In the genomic region with DNA sequence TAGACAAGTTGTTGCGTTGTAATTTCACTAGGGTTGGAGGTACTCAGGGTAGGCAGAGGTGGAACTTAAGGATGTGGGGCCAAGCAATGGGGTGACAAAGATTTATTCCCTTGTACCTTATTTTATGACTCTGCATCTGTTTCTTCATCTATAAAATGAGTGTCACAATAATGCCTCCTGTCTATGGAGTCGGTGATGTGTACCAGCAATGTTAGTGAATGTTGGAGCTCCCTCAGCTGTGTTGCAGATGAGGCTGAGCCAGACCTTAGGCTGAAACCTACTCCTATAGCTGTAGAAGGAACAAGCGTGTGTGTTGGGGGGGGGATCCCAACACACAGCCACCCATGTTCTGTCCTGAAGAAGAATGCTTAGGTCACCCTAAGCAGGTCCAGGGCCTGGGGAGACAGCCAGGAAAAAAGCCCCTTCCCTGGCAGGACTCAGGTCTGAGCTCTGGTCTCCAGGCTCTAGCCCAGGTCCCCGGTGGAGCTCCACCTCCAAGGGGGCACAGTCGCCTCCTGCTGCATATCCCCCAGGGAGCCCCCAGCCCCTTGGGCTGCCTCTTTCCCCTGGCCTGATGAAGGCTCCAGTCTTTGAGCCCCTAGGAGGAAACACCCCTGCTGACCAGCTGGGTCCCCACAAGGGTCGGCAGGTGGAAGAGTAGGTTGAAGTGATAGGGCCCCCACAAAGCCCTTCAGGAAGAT, we compare ENCODE assay signal across 16 cellular contexts. TPM values are rescaled to one million over a fixed set of nuclear protein-coding genes. Genes with fewer than 3 reads are reported as not detected.
DNase-seq lines count a peak whose midpoint lies in the region; ATAC-seq and TF ChIP-seq lines count a peak whose summit lies in the region.
"Had no signal": no experiment of that assay in that cellular context is flagged by ENCODE, and none has a peak within 500 bp of the region (broad histone marks: within the 10 kb centered on the region; RNA-seq: fewer than 3 reads in every experiment).

No MANE protein-coding gene starts in this region.

- H3K27ac ChIP-seq in endodermal cell (ENCODE audit: low read depth, low read length), result peak overlapping the region; percentile 25
- peak overlapping the region; percentile 14 for H3K27ac ChIP-seq in trophoblast cell (ENCODE audit: low read depth, low read length)
- H3K27ac ChIP-seq: spleen had no signal

- no peak overlapping the region for H2BK120ac ChIP-seq in trophoblast cell (ENCODE audit: insufficient read depth, low read length, poor library complexity)

- H4K12ac ChIP-seq in trophoblast cell (ENCODE audit: low read depth, low read length), result no peak overlapping the region

- intact Hi-C loops in left colon (cut with DNase I, micrococcal nuclease), result no loop called here

- peaks cover 17% of the 10 kb centered on the region for H4K20me1 ChIP-seq in Loucy (ENCODE audit: insufficient read depth, low read length, poor library complexity, severe bottlenecking)

- no peak overlapping the region for H3K14ac ChIP-seq in trophoblast cell (ENCODE audit: low read length)

- ATAC-seq in left colon, result no peak

- peaks cover 2% of the 10 kb centered on the region; the same call in 1 of the 2 replicates for H3F3A ChIP-seq in Loucy (ENCODE audit: low read depth)

- H3K9ac ChIP-seq in Loucy (ENCODE audit: low read depth, low read length, poor library complexity, severe bottlenecking) (no peak overlapping the region), endodermal cell (ENCODE audit: extremely low read depth, low read length, poor library complexity, severe bottlenecking) (no peak overlapping the region), trophoblast cell (ENCODE audit: low read length) (no peak overlapping the region)

- no peaks in the 10 kb centered on the region for H3K9me2 ChIP-seq in Loucy (replicated peaks; ENCODE audit: low read depth, low read length)

- no peak overlapping the region for H3K4me3 ChIP-seq in Loucy (ENCODE audit: low read length, poor library complexity, severe bottlenecking)
- H3K4me3 ChIP-seq in endodermal cell (ENCODE audit: low read length), result no peak overlapping the region
- H3K4me3 ChIP-seq in trophoblast cell (ENCODE audit: low read depth, low read length), result no peak overlapping the region
- H3K4me3 ChIP-seq: lung, spleen had no signal

- peak overlapping the region; percentile 75 for H3K27ac Mint-ChIP-seq in endodermal cell
- no peak overlapping the region for H3K27ac Mint-ChIP-seq in T-helper 2 cell treated with Interferon-gamma antibody and Interleukin-4, amounts not matched to agents 5 μg/mL and 100 μg/mL, for 36 hours
- H3K27ac Mint-ChIP-seq: dendritic cell treated with granulocyte-macrophage colony-stimulating factor and Interleukin-4, amounts not matched to agents 40 ng/mL and 50 ng/mL, for 4 days had no signal

- 93 to 100% methylated on average over 2 to 6 of the region's 6 CpGs for WGBS in endodermal cell (ENCODE audit: insufficient coverage in 1 of 2, insufficient read length in 1 of 2), 2 experiments
- WGBS in trophoblast cell (ENCODE audit: extremely low coverage, insufficient coverage, insufficient read length), result no CpG with 5 or more reads among the region's 6 CpGs

- H3K9me3 Mint-ChIP-seq in endodermal cell, result no peaks in the 10 kb centered on the region
- no peaks in the 10 kb centered on the region for H3K9me3 Mint-ChIP-seq in T-helper 2 cell treated with Interferon-gamma antibody and Interleukin-4, amounts not matched to agents 5 μg/mL and 100 μg/mL, for 36 hours
- H3K9me3 Mint-ChIP-seq: dendritic cell treated with granulocyte-macrophage colony-stimulating factor and Interleukin-4, amounts not matched to agents 40 ng/mL and 50 ng/mL, for 4 days had no signal

- peak overlapping the region; percentile 86 for H3K4me2 ChIP-seq in Loucy (ENCODE audit: low read depth, low read length, poor library complexity, severe bottlenecking)
- no peak overlapping the region for H3K4me2 ChIP-seq in trophoblast cell (ENCODE audit: low read length)

- H3K9me3 ChIP-seq in Loucy (ENCODE audit: insufficient read depth, low read depth, low read length), result no peaks in the 10 kb centered on the region
- H3K9me3 ChIP-seq in endodermal cell (ENCODE audit: control insufficient read depth, low read length), result no peaks in the 10 kb centered on the region
- no peaks in the 10 kb centered on the region for H3K9me3 ChIP-seq in trophoblast cell (ENCODE audit: insufficient read depth, low read depth, low read length)
- H3K9me3 ChIP-seq: BE2C, spleen had no signal

- TF ChIP-seq CTCF in Loucy (conservative IDR thresholded peaks at IDR 0.05; ENCODE audit: low read length) (no peak), endodermal cell (conservative IDR thresholded peaks at IDR 0.05) (no peak)

- DNase-seq in EL (peak; percentile 34), endodermal cell (no peak), trophoblast cell (no peak), left colon (no peak), NCI-H446 (lab: John Stamatoyannopoulos, UW) (no peak)
- DNase-seq in T-helper 2 cell treated with Interferon-gamma antibody and Interleukin-4, amounts not matched to agents 5 μg/mL and 100 μg/mL, for 36 hours (ENCODE audit: low spot score), result no peak
- no peak for DNase-seq in stimulated activated CD8-positive, alpha-beta memory T cell treated with anti-CD3 and anti-CD28 coated beads, Interleukin-4, amount 100 ng/mL, for 48 hours
- DNase-seq: BE2C, DMS153, NCI-H2029 treated with DMSO at 0.1 percent for 48 hours, NCI-H748 treated with DMSO at 0.1 percent for 48 hours, Right ventricle myocardium superior, spleen had no signal

- no peak overlapping the region for H3K18ac ChIP-seq in trophoblast cell (ENCODE audit: low read length)

- no peak overlapping the region for H2BK12ac ChIP-seq in trophoblast cell (ENCODE audit: low read length)

- no peak overlapping the region for H4K91ac ChIP-seq in trophoblast cell (ENCODE audit: low read depth, low read length)

- H3K79me1 ChIP-seq in trophoblast cell (ENCODE audit: low read length), result peaks cover 6% of the 10 kb centered on the region

- H3K36me3 ChIP-seq in Loucy (ENCODE audit: insufficient read depth, low read length) (peaks cover 22% of the 10 kb centered on the region; the same call in 1 of the 2 replicates), endodermal cell (ENCODE audit: control insufficient read depth, insufficient read depth, low read length) (peaks cover 35% of the 10 kb centered on the region), trophoblast cell (ENCODE audit: control insufficient read depth in 1 of 2, insufficient read depth in 2 of 2, low read length in 2 of 2) (peaks cover 11 to 22% of the 10 kb centered on the region in 2 experiments)

- H3K27me3 ChIP-seq in Loucy (ENCODE audit: insufficient read depth, low read length, poor library complexity, severe bottlenecking) (peaks cover 8% of the 10 kb centered on the region), endodermal cell (ENCODE audit: control insufficient read depth, insufficient read depth, low read length, poor library complexity, severe bottlenecking) (no peaks in the 10 kb centered on the region), trophoblast cell (ENCODE audit: insufficient read depth, low read length) (no peaks in the 10 kb centered on the region)
- H3K27me3 ChIP-seq: BE2C had no signal

- no peak overlapping the region for H3K4ac ChIP-seq in trophoblast cell (ENCODE audit: low read depth, low read length)

- no peak overlapping the region for H2BK5ac ChIP-seq in trophoblast cell (ENCODE audit: low read depth, low read length, poor library complexity)

- H2AFZ ChIP-seq in Loucy (ENCODE audit: low read length) (no peak overlapping the region), trophoblast cell (ENCODE audit: insufficient read depth, low read length, poor library complexity) (no peak overlapping the region)

- H4K8ac ChIP-seq in trophoblast cell (ENCODE audit: low read depth, low read length), result no peak overlapping the region

- peaks cover 20% of the 10 kb centered on the region for H3K36me3 Mint-ChIP-seq in endodermal cell (ENCODE audit: low read depth)
- peaks cover 38% of the 10 kb centered on the region for H3K36me3 Mint-ChIP-seq in T-helper 2 cell treated with Interferon-gamma antibody and Interleukin-4, amounts not matched to agents 5 μg/mL and 100 μg/mL, for 36 hours (ENCODE audit: low read depth)

- H3K4me1 Mint-ChIP-seq in endodermal cell, result peaks cover 19% of the 10 kb centered on the region
- H3K4me1 Mint-ChIP-seq in T-helper 2 cell treated with Interferon-gamma antibody and Interleukin-4, amounts not matched to agents 5 μg/mL and 100 μg/mL, for 36 hours (ENCODE audit: low read depth), result peaks cover 22% of the 10 kb centered on the region

- H3K4me1 ChIP-seq in Loucy (ENCODE audit: insufficient read depth, low read length, poor library complexity, severe bottlenecking) (peaks cover 27% of the 10 kb centered on the region), endodermal cell (ENCODE audit: control insufficient read depth, insufficient read depth, low read length) (peaks cover 10% of the 10 kb centered on the region), trophoblast cell (ENCODE audit: control insufficient read depth in 1 of 2, insufficient read depth in 2 of 2, low read length in 2 of 2) (peaks cover 7 to 21% of the 10 kb centered on the region in 2 experiments)
- H3K4me1 ChIP-seq: BE2C had no signal

- peaks cover 4% of the 10 kb centered on the region for H3K27me3 Mint-ChIP-seq in endodermal cell (ENCODE audit: insufficient read depth)
- H3K27me3 Mint-ChIP-seq in T-helper 2 cell treated with Interferon-gamma antibody and Interleukin-4, amounts not matched to agents 5 μg/mL and 100 μg/mL, for 36 hours (ENCODE audit: low read depth), result peaks cover 6% of the 10 kb centered on the region

- peaks cover 46% of the 10 kb centered on the region for H3K79me2 ChIP-seq in Loucy (ENCODE audit: insufficient read depth, low read length)
- H3K79me2 ChIP-seq in trophoblast cell (ENCODE audit: control insufficient read depth, insufficient read depth, low read length, poor library complexity), result peaks cover 10% of the 10 kb centered on the region

- H3K23ac ChIP-seq in trophoblast cell (ENCODE audit: low read length), result no peak overlapping the region

- H2AK5ac ChIP-seq in trophoblast cell (ENCODE audit: low read length), result no peak overlapping the region

- H3K4me3 Mint-ChIP-seq in endodermal cell, result no peak overlapping the region
- H3K4me3 Mint-ChIP-seq in T-helper 2 cell treated with Interferon-gamma antibody and Interleukin-4, amounts not matched to agents 5 μg/mL and 100 μg/mL, for 36 hours, result no peak overlapping the region
- H3K4me3 Mint-ChIP-seq: dendritic cell treated with granulocyte-macrophage colony-stimulating factor and Interleukin-4, amounts not matched to agents 40 ng/mL and 50 ng/mL, for 4 days had no signal

RNA-seq across cellular contexts. Expression of gene UBE2C, which starts 4.7 kb away (rescaled TPM):
- 100 to 1,000 TPM; 139 to 216 TPM for total RNA-seq in endodermal cell
- 322 TPM for polyA plus RNA-seq in endodermal cell (2013, experiment 1 of 2)
- 323 TPM for polyA plus RNA-seq in endodermal cell (2013, experiment 2 of 2)
- polyA plus RNA-seq in trophoblast cell (2013), result 171 and 186 TPM in 2 replicates
- 10 to 100 TPM in 1 of 2 donors, 1 to 10 TPM in 1; 6.8 to 22.3 TPM for total RNA-seq in left colon

RNA-seq across cellular contexts. Expression of gene TNNC2, which starts 10.0 kb away (rescaled TPM):
- under 1 TPM in 1 of 2 donors, not detected in 1; 0.51 TPM for total RNA-seq in endodermal cell
- 1.2 TPM for polyA plus RNA-seq in endodermal cell (2013, experiment 1 of 2)
- not detected for polyA plus RNA-seq in endodermal cell (2013, experiment 2 of 2)
- polyA plus RNA-seq in trophoblast cell (2013), result 0.11 and 0.14 TPM in 2 replicates
- 1 to 10 TPM; 3.9 to 5.1 TPM for total RNA-seq in left colon

RNA-seq across cellular contexts. Expression of gene SNX21, which starts 16.5 kb away (rescaled TPM):
- total RNA-seq in endodermal cell (10 to 100 TPM; 18.0 to 18.8 TPM), left colon (10 to 100 TPM; 14.4 to 15.8 TPM)
- polyA plus RNA-seq in endodermal cell (2013, experiment 1 of 2), result 9.3 TPM
- polyA plus RNA-seq in endodermal cell (2013, experiment 2 of 2), result 10.5 TPM
- 6.6 and 7.3 TPM in 2 replicates for polyA plus RNA-seq in trophoblast cell (2013)

RNA-seq across cellular contexts. Expression of gene DNTTIP1, which starts 25.3 kb away (rescaled TPM):
- total RNA-seq in endodermal cell, result 10 to 100 TPM; 31.5 to 36.1 TPM
- 46.4 TPM for polyA plus RNA-seq in endodermal cell (2013, experiment 1 of 2)
- 43.3 TPM for polyA plus RNA-seq in endodermal cell (2013, experiment 2 of 2)
- polyA plus RNA-seq in trophoblast cell (2013), result 27.8 and 28.6 TPM in 2 replicates
- 10 to 100 TPM; 50.9 to 60.5 TPM for total RNA-seq in left colon

RNA-seq across cellular contexts. Expression of gene WFDC3, which starts 25.4 kb away (rescaled TPM):
- total RNA-seq in endodermal cell (under 1 TPM in 1 of 2 donors, not detected in 1; 0.66 TPM), left colon (1 to 10 TPM; 2.3 to 9.8 TPM)
- polyA plus RNA-seq in endodermal cell (2013, experiment 1 of 2), result not detected
- polyA plus RNA-seq in endodermal cell (2013, experiment 2 of 2), result not detected
- not detected in 2 replicates for polyA plus RNA-seq in trophoblast cell (2013)
- total RNA-seq: spleen had no signal

Comparison
In these comparisons a context has a peak if more than half of its experiments do, and no peak if none do; other contexts are left out.
1. RNA of gene UBE2C, which starts 4.7 kb away (total RNA-seq): 139 to 216 TPM in endodermal cell; 6.8 to 22.3 TPM in left colon; every median in the first group is over 4 times any median in the second.